Comparison of ENCODE assay signal across 24 cellular contexts in the genomic region with DNA sequence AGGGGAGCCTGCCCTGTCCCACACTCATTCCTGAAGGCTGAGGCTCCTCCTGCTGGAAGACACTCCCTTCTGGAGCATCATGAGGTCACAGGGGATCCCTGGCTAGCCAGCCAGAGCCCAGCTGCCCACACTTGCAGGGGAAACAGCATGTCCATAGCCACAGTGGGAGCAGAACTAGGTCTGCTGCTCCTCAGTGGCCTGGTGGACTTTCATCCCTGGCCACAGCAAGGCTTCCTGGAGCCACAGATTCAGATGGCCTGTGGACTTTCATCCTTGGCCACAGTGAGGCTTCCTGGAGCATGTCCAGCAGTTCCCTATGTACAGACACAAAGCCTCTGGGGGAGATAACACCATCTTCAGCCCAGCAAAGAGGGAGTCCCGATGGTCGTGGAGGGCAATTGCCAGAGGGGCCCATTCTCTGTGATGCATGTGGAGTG. TPM values are rescaled to one million over a fixed set of nuclear protein-coding genes. Genes with fewer than 3 reads are reported as not detected.
DNase-seq lines count a peak whose midpoint lies in the region; ATAC-seq and TF ChIP-seq lines count a peak whose summit lies in the region.
"Had no signal": no experiment of that assay in that cellular context is flagged by ENCODE, and none has a peak within 500 bp of the region (broad histone marks: within the 10 kb centered on the region; RNA-seq: fewer than 3 reads in every experiment).

No MANE protein-coding gene starts in this region.

- ATAC-seq in natural killer cell treated with Interleukin-12 subunit alpha and Interleukin-12 subunit beta and Interleukin-15 and Interleukin-18, amount 100 ng/mL, for 72 hours, result no peak
- ATAC-seq in T-cell (replicated peaks in 1 of 4), result no peak

- H3K4me1 ChIP-seq in colonic mucosa (no peaks in the 10 kb centered on the region), mesenchymal stem cell (ENCODE audit: control insufficient read depth, insufficient read depth, low read depth, low read length) (peaks cover 13% of the 10 kb centered on the region), testis (peaks cover 58% of the 10 kb centered on the region)

- peak overlapping the region; percentile 16 for H4K8ac ChIP-seq in mesenchymal stem cell (ENCODE audit: low read length)

- H2AFZ ChIP-seq in mesenchymal stem cell (ENCODE audit: low read depth, low read length), result no peak overlapping the region

- H3K4me2 ChIP-seq in mesenchymal stem cell (ENCODE audit: low read length, poor library complexity, severe bottlenecking), result no peak overlapping the region

- peak overlapping the region in 1 of 2 experiments; percentile 29 for H3K18ac ChIP-seq in mesenchymal stem cell (ENCODE audit: low read depth in 1 of 2, low read length in 2 of 2)

- H2AK5ac ChIP-seq in mesenchymal stem cell (ENCODE audit: low read length, severe bottlenecking), result no peak overlapping the region

- no peaks in the 10 kb centered on the region for H3K36me3 Mint-ChIP-seq in natural killer cell treated with Interleukin-12 subunit alpha and Interleukin-12 subunit beta and Interleukin-15 and Interleukin-18, amount 100 ng/mL, for 72 hours
- no peaks in the 10 kb centered on the region for H3K36me3 Mint-ChIP-seq in T-cell
- H3K36me3 Mint-ChIP-seq: CD4-positive, CD25-positive, alpha-beta regulatory T cell; naive B cell had no signal

- no peaks in the 10 kb centered on the region for H3K27me3 Mint-ChIP-seq in natural killer cell treated with Interleukin-12 subunit alpha and Interleukin-12 subunit beta and Interleukin-15 and Interleukin-18, amount 100 ng/mL, for 72 hours
- H3K27me3 Mint-ChIP-seq in T-cell, result peaks cover 0 to 5% of the 10 kb centered on the region in 2 donors
- H3K27me3 Mint-ChIP-seq: CD4-positive, CD25-positive, alpha-beta regulatory T cell; stimulated activated naive CD8-positive, alpha-beta T cell treated with anti-CD3 and anti-CD28 coated beads, Interleukin-15, Interleukin-2, amounts not matched to agents 100 ng/mL and 50 ng/mL, for 24 hours had no signal

- no peak overlapping the region for H3K4me3 Mint-ChIP-seq in natural killer cell treated with Interleukin-12 subunit alpha and Interleukin-12 subunit beta and Interleukin-15 and Interleukin-18, amount 100 ng/mL, for 72 hours
- no peak overlapping the region for H3K4me3 Mint-ChIP-seq in T-cell
- H3K4me3 Mint-ChIP-seq: endodermal cell; naive B cell; stimulated activated naive CD8-positive, alpha-beta T cell treated with anti-CD3 and anti-CD28 coated beads, Interleukin-15, Interleukin-2, amounts not matched to agents 100 ng/mL and 50 ng/mL, for 24 hours; T-helper 1 cell treated with Interleukin-12 subunit alpha and Interleukin-12 subunit beta and Interleukin-4 antibody, amounts not matched to agents 30 μg/mL and 1 μg/mL, for 36 hours had no signal

- intact Hi-C loops in colonic mucosa (cut with DNase I) (no loop called here), testis (cut with DNase I; ENCODE audit: low total_unique reads) (no loop called here)

- no peak overlapping the region for H3K9ac ChIP-seq in colonic mucosa (ENCODE audit: low read depth in 2 of 2, low read length in 2 of 2)
- no peak overlapping the region for H3K9ac ChIP-seq in mesenchymal stem cell (ENCODE audit: low read length)

- H3K4me3 ChIP-seq in colonic mucosa, result no peak overlapping the region
- H3K4me3 ChIP-seq in mesenchymal stem cell (ENCODE audit: insufficient read depth in 1 of 2, low read depth in 1 of 2, low read length in 2 of 2), result no peak overlapping the region
- no peak overlapping the region for H3K4me3 ChIP-seq in testis

- peaks cover 6 to 10% of the 10 kb centered on the region in 2 donors for H3K4me1 Mint-ChIP-seq in natural killer cell treated with Interleukin-12 subunit alpha and Interleukin-12 subunit beta and Interleukin-15 and Interleukin-18, amount 100 ng/mL, for 72 hours (ENCODE audit: low read depth in 2 of 2)
- H3K4me1 Mint-ChIP-seq in T-cell, result peaks cover 5 to 9% (median 9%) of the 10 kb centered on the region in 3 donors

- H3K9me3 Mint-ChIP-seq in natural killer cell treated with Interleukin-12 subunit alpha and Interleukin-12 subunit beta and Interleukin-15 and Interleukin-18, amount 100 ng/mL, for 72 hours, result no peaks in the 10 kb centered on the region
- no peaks in the 10 kb centered on the region for H3K9me3 Mint-ChIP-seq in T-cell
- H3K9me3 Mint-ChIP-seq: endodermal cell; naive B cell; stimulated activated naive CD8-positive, alpha-beta T cell treated with anti-CD3 and anti-CD28 coated beads, Interleukin-15, Interleukin-2, amounts not matched to agents 100 ng/mL and 50 ng/mL, for 24 hours; T-helper 1 cell treated with Interleukin-12 subunit alpha and Interleukin-12 subunit beta and Interleukin-4 antibody, amounts not matched to agents 30 μg/mL and 1 μg/mL, for 36 hours had no signal

- H3K9me3 ChIP-seq in colonic mucosa (no peaks in the 10 kb centered on the region), mesenchymal stem cell (ENCODE audit: control insufficient read depth, low read length) (no peaks in the 10 kb centered on the region), testis (no peaks in the 10 kb centered on the region)

- no peak overlapping the region for H2BK5ac ChIP-seq in mesenchymal stem cell (ENCODE audit: low read depth, low read length, poor library complexity, severe bottlenecking)

- H3K27ac Mint-ChIP-seq in natural killer cell treated with Interleukin-12 subunit alpha and Interleukin-12 subunit beta and Interleukin-15 and Interleukin-18, amount 100 ng/mL, for 72 hours, result peak overlapping the region in 1 of 2 donors; percentile 60
- H3K27ac Mint-ChIP-seq in T-cell, result no peak overlapping the region
- H3K27ac Mint-ChIP-seq: CD4-positive, CD25-positive, alpha-beta regulatory T cell; naive B cell; stimulated activated naive CD8-positive, alpha-beta T cell treated with anti-CD3 and anti-CD28 coated beads, Interleukin-15, Interleukin-2, amounts not matched to agents 100 ng/mL and 50 ng/mL, for 24 hours; T-helper 1 cell treated with Interleukin-12 subunit alpha and Interleukin-12 subunit beta and Interleukin-4 antibody, amounts not matched to agents 30 μg/mL and 1 μg/mL, for 36 hours had no signal

- H2BK15ac ChIP-seq in mesenchymal stem cell (ENCODE audit: low read depth, poor library complexity, severe bottlenecking), result peak overlapping the region; percentile 60

- H3K36me3 ChIP-seq in colonic mucosa (no peaks in the 10 kb centered on the region), mesenchymal stem cell (ENCODE audit: control insufficient read depth in 1 of 2, insufficient read depth in 2 of 2, low read depth in 1 of 2, low read length in 2 of 2) (no peaks in the 10 kb centered on the region), testis (ENCODE audit: low read depth, missing control alignments) (no peaks in the 10 kb centered on the region)

- no peaks in the 10 kb centered on the region for H3K27me3 ChIP-seq in colonic mucosa
- H3K27me3 ChIP-seq in mesenchymal stem cell (ENCODE audit: control insufficient read depth in 1 of 2, insufficient read depth in 1 of 2, low read length in 2 of 2), result peaks cover 0 to 4% of the 10 kb centered on the region in 2 experiments
- H3K27me3 ChIP-seq in testis, result no peaks in the 10 kb centered on the region

- TF ChIP-seq CTCF in colonic mucosa (IDR thresholded peaks at IDR 0.05), result no peak
- TF ChIP-seq CTCF in testis (IDR thresholded peaks at IDR 0.05), result no peak

- no peak overlapping the region for H3K23ac ChIP-seq in mesenchymal stem cell (ENCODE audit: low read length in 2 of 2)

- POLR2A ChIA-PET in T-cell (lab: Charles Lee), result no interaction called here

- TF ChIP-seq POLR2A in testis (IDR thresholded peaks at IDR 0.05), result no peak

- no peak overlapping the region for H2BK120ac ChIP-seq in mesenchymal stem cell (ENCODE audit: low read depth, low read length)

- no peak overlapping the region for H3K14ac ChIP-seq in mesenchymal stem cell (ENCODE audit: low read length in 2 of 2)

- CTCF ChIA-PET in T-cell (lab: Charles Lee), result no interaction called here

- peak overlapping the region; percentile 35 to 66 for H2BK12ac ChIP-seq in mesenchymal stem cell (ENCODE audit: low read length in 2 of 2)

- no peaks in the 10 kb centered on the region for H3K79me1 ChIP-seq in mesenchymal stem cell (replicated peaks; ENCODE audit: low read length, poor library complexity, severe bottlenecking)

- 86% methylated on average over 2 of the region's 2 CpGs for WGBS in mesenchymal stem cell
- 31 to 37% methylated on average over 2 of the region's 2 CpGs for WGBS in testis, 2 donors

- no peak overlapping the region for H4K91ac ChIP-seq in mesenchymal stem cell (ENCODE audit: low read length)

- no peak overlapping the region for H3K4ac ChIP-seq in mesenchymal stem cell (ENCODE audit: low read depth in 1 of 2, low read length in 2 of 2)

- H3K27ac ChIP-seq in colonic mucosa (no peak overlapping the region), mesenchymal stem cell (ENCODE audit: low read length, poor library complexity, severe bottlenecking) (no peak overlapping the region), testis (no peak overlapping the region)

- DNase-seq in activated CD8-positive, alpha-beta memory T cell treated with anti-CD3 and anti-CD28 coated beads for 24 hours, result peak; percentile 48
- no peak for DNase-seq in activated CD8-positive, alpha-beta memory T cell treated with anti-CD3 and anti-CD28 coated beads, Interleukin-2, amount 50 U/mL, for 4 hours
- peak; percentile 48 for DNase-seq in colonic mucosa
- peak; percentile 46 for DNase-seq in mesenchymal stem cell
- peak; percentile 48 for DNase-seq in testis
- no peak for DNase-seq in stimulated activated CD4-positive, alpha-beta T cell treated with anti-CD3 and anti-CD28 coated beads, Interleukin-4, amount 100 ng/mL, for 4 hours
- no peak for DNase-seq in natural killer cell treated with Interleukin-12 subunit alpha and Interleukin-12 subunit beta and Interleukin-15 and Interleukin-18, amount 100 ng/mL, for 72 hours (ENCODE audit: low spot score)
- DNase-seq in T-cell, result no peak
- DNase-seq: activated CD4-positive, CD25-positive, alpha-beta regulatory T cell; activated naive CD4-positive, alpha-beta T cell; CD4-positive, CD25-positive, alpha-beta regulatory T cell; DMS53; endodermal cell; foreskin melanocyte; MM.1S; naive B cell; NCI-H1694 treated with DMSO at 0.1 percent for 48 hours; NCI-H446 treated with DMSO at 0.1 percent for 48 hours; SHP77 had no signal

RNA-seq across cellular contexts. Expression of gene APOL6, which starts 5.9 kb away (rescaled TPM):
- 10 to 100 TPM; 31.4 to 40.3 TPM for total RNA-seq in colonic mucosa
- 17.2 TPM for polyA plus RNA-seq in mesenchymal stem cell (2013, experiment 1 of 2)
- 17.2 TPM for polyA plus RNA-seq in mesenchymal stem cell (2013, experiment 2 of 2)
- 1 to 10 TPM; 2.2 to 2.8 TPM for total RNA-seq in testis
- polyA plus RNA-seq in testis (ENCODE audit: insufficient read depth, low read depth, low replicate concordance), result 3.6 TPM
- 100 to 1,000 TPM in 1 of 2 donors, 10 to 100 TPM in 1; 63.8 to 142 TPM for total RNA-seq in natural killer cell treated with Interleukin-12 subunit alpha and Interleukin-12 subunit beta and Interleukin-15 and Interleukin-18, amount 100 ng/mL, for 72 hours
- total RNA-seq in T-cell, result 10 to 100 TPM; 47.5 to 55.7 (median 52.3) TPM
- total RNA-seq: endodermal cell had no signal

RNA-seq across cellular contexts. Expression of gene MB, which starts 25.2 kb away (rescaled TPM):
- total RNA-seq in colonic mucosa, result 1 to 10 TPM; 2.9 to 8.8 TPM
- not detected for polyA plus RNA-seq in mesenchymal stem cell (2013, experiment 1 of 2)
- polyA plus RNA-seq in mesenchymal stem cell (2013, experiment 2 of 2), result not detected
- total RNA-seq in testis, result 1 to 10 TPM in 1 of 2 donors, under 1 TPM in 1; 0.93 to 2.2 TPM
- 62.6 TPM for polyA plus RNA-seq in testis (ENCODE audit: insufficient read depth, low read depth, low replicate concordance)
- total RNA-seq in natural killer cell treated with Interleukin-12 subunit alpha and Interleukin-12 subunit beta and Interleukin-15 and Interleukin-18, amount 100 ng/mL, for 72 hours, result not detected
- total RNA-seq in T-cell, result not detected
- total RNA-seq: astrocyte; CD4-positive, CD25-positive, alpha-beta regulatory T cell; chondrocyte; pulmonary artery endothelial cell had no signal
- polyA plus RNA-seq: CD4-positive, CD25-positive, alpha-beta regulatory T cell had no signal

Comparison
In these comparisons a context has a peak if more than half of its experiments do, and no peak if none do; other contexts are left out.
1. DNase-seq: peak in activated CD8-positive, alpha-beta memory T cell treated with anti-CD3 and anti-CD28 coated beads for 24 hours (single experiment), colonic mucosa (single experiment), mesenchymal stem cell (single experiment) and testis (single experiment); none in activated CD8-positive, alpha-beta memory T cell treated with anti-CD3 and anti-CD28 coated beads, Interleukin-2, amount 50 U/mL, for 4 hours (single experiment), stimulated activated CD4-positive, alpha-beta T cell treated with anti-CD3 and anti-CD28 coated beads, Interleukin-4, amount 100 ng/mL, for 4 hours (0 of 2), natural killer cell treated with Interleukin-12 subunit alpha and Interleukin-12 subunit beta and Interleukin-15 and Interleukin-18, amount 100 ng/mL, for 72 hours (single experiment) and T-cell (0 of 34).
2. RNA of gene APOL6, which starts 5.9 kb away (total RNA-seq): 63.8 to 142 TPM in natural killer cell treated with Interleukin-12 subunit alpha and Interleukin-12 subunit beta and Interleukin-15 and Interleukin-18, amount 100 ng/mL, for 72 hours, 47.5 to 55.7 TPM in T-cell and 31.4 to 40.3 TPM in colonic mucosa; 2.2 to 2.8 TPM in testis; every median in the first group is over 4 times any median in the second.